In the genomic region with DNA sequence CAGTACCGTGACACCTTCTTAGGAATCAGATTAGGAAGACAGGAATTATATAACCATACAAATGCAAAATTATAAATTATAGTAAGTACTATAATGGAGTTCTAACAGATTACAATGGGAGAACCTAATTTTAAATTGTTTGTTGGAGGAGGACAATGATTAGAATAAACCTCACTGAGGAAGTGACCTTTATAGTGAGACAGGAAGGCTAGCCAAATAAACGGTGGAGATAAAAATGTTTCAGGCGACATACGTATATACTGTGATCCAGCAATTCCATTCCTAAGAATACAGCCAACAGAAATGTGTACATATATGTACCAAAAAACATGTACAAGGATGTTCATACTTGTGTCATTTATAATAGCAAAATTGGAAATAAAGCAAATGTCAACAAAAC, we compare ENCODE assay signal across 27 cellular contexts. TPM values are rescaled to one million over a fixed set of nuclear protein-coding genes. Genes with fewer than 3 reads are reported as not detected.
DNase-seq lines count a peak whose midpoint lies in the region; ATAC-seq and TF ChIP-seq lines count a peak whose summit lies in the region.
"Had no signal": no experiment of that assay in that cellular context is flagged by ENCODE, and none has a peak within 500 bp of the region (broad histone marks: within the 10 kb centered on the region; RNA-seq: fewer than 3 reads in every experiment).

No MANE protein-coding gene starts in this region.

- peaks cover 19% of the 10 kb centered on the region for H3K36me3 Mint-ChIP-seq in activated T-helper 17 cell treated with anti-CD3 and anti-CD28 coated beads, Interleukin-2, amount 50 U/mL, for 72 hours (ENCODE audit: low read depth)
- H3K36me3 Mint-ChIP-seq in naive thymus-derived CD8-positive, alpha-beta T cell, result peaks cover 7 to 28% (median 14%) of the 10 kb centered on the region in 3 donors

- DNase-seq in left ventricle myocardium inferior (no peak), right cardiac atrium (no peak), NAMALWA (ENCODE audit: low spot score) (peak; percentile 24), D341Med (ENCODE audit: low spot score) (no peak), occipital lobe (lab: John Stamatoyannopoulos, UW) (no peak)
- DNase-seq in naive thymus-derived CD8-positive, alpha-beta T cell, result no peak
- DNase-seq: 8988T; ACHN; CD4-positive, alpha-beta T cell; EL; GDM1; IMR-90; KG1; NCI-H1092 treated with DMSO at 0.1 percent for 48 hours; NCI-H1436; NCI-H187; NCI-H2081 treated with DMSO at 0.1 percent for 48 hours; NCI-H2171; NCI-H345; NCI-H510A treated with DMSO at 0.1 percent for 48 hours; NCI-H748 treated with DMSO at 0.1 percent for 48 hours; PC-3; SJCRH30 had no signal

- H3K27ac Mint-ChIP-seq in activated T-helper 17 cell treated with anti-CD3 and anti-CD28 coated beads, Interleukin-2, amount 50 U/mL, for 72 hours, result peak overlapping the region; percentile 49
- H3K27ac Mint-ChIP-seq in naive thymus-derived CD8-positive, alpha-beta T cell, result peak overlapping the region in 1 of 10 donors; percentile 58
- H3K27ac Mint-ChIP-seq: CD4-positive, alpha-beta T cell had no signal

- no peak overlapping the region for H3K4me3 Mint-ChIP-seq in activated T-helper 17 cell treated with anti-CD3 and anti-CD28 coated beads, Interleukin-2, amount 50 U/mL, for 72 hours
- H3K4me3 Mint-ChIP-seq in naive thymus-derived CD8-positive, alpha-beta T cell, result no peak overlapping the region
- H3K4me3 Mint-ChIP-seq: CD4-positive, alpha-beta T cell; T-cell had no signal

- peaks cover 7% of the 10 kb centered on the region for H3K36me3 ChIP-seq in left ventricle myocardium inferior
- H3K36me3 ChIP-seq: SJCRH30 had no signal

- peak overlapping the region; percentile 33 for H3K27ac ChIP-seq in left ventricle myocardium inferior (replicated peaks)
- H3K27ac ChIP-seq in right cardiac atrium (ENCODE audit: low read length), result no peak overlapping the region
- H3K27ac ChIP-seq: SJCRH30 had no signal

- H3K9me3 ChIP-seq in left ventricle myocardium inferior (replicated peaks) (peaks cover 11% of the 10 kb centered on the region), right cardiac atrium (ENCODE audit: control insufficient read depth, low read length) (no peaks in the 10 kb centered on the region)

- no peaks in the 10 kb centered on the region for H3K27me3 Mint-ChIP-seq in activated T-helper 17 cell treated with anti-CD3 and anti-CD28 coated beads, Interleukin-2, amount 50 U/mL, for 72 hours
- H3K27me3 Mint-ChIP-seq in naive thymus-derived CD8-positive, alpha-beta T cell, result peaks cover 0 to 3% (median 0%) of the 10 kb centered on the region in 5 donors
- H3K27me3 Mint-ChIP-seq: CD4-positive, alpha-beta T cell; T-cell had no signal

- peaks cover 28% of the 10 kb centered on the region for H3K4me1 ChIP-seq in left ventricle myocardium inferior
- no peaks in the 10 kb centered on the region for H3K4me1 ChIP-seq in right cardiac atrium (ENCODE audit: control insufficient read depth, insufficient read depth, low read length)
- H3K4me1 ChIP-seq: SJCRH30 had no signal

- ATAC-seq in right cardiac atrium (no peak), GM19467 (IDR thresholded peaks at IDR 0.05; ENCODE audit: unreplicated experiment) (no peak)
- no peak for ATAC-seq in activated T-helper 17 cell treated with anti-CD3 and anti-CD28 coated beads, Interleukin-2, amount 50 U/mL, for 72 hours (replicated peaks)
- ATAC-seq in naive thymus-derived CD8-positive, alpha-beta T cell, result no peak
- ATAC-seq: HCT116, PC-3 had no signal

- no peak for TF ChIP-seq CTCF in left ventricle myocardium inferior (IDR thresholded peaks at IDR 0.05; ENCODE audit: borderline replicate concordance)

- intact Hi-C loops in left ventricle myocardium inferior (cut with micrococcal nuclease), result no loop called here
- intact Hi-C loops in right cardiac atrium (cut with DNase I), result no loop called here

- POLR2A ChIA-PET in naive thymus-derived CD8-positive, alpha-beta T cell (lab: Charles Lee), result interaction anchor here (1.1 kb wide), 1 partner anchor 15 kb away, joined by 5 read pairs; the partner anchor contains the start of gene SYNJ1

- WGBS in right cardiac atrium, result 44% methylated on average over 4 of the region's 4 CpGs

- H3K27me3 ChIP-seq in left ventricle myocardium inferior (ENCODE audit: low read depth), result no peaks in the 10 kb centered on the region
- no peaks in the 10 kb centered on the region for H3K27me3 ChIP-seq in right cardiac atrium (ENCODE audit: control insufficient read depth, insufficient read depth)
- H3K27me3 ChIP-seq: SJCRH30 had no signal

- no peak overlapping the region for H3K4me3 ChIP-seq in left ventricle myocardium inferior
- no peak overlapping the region for H3K4me3 ChIP-seq in right cardiac atrium (ENCODE audit: low read length)
- H3K4me3 ChIP-seq: SJCRH30 had no signal

- H3K9me3 Mint-ChIP-seq in activated T-helper 17 cell treated with anti-CD3 and anti-CD28 coated beads, Interleukin-2, amount 50 U/mL, for 72 hours, result no peaks in the 10 kb centered on the region
- peaks cover 0 to 7% (median 0%) of the 10 kb centered on the region in 9 donors for H3K9me3 Mint-ChIP-seq in naive thymus-derived CD8-positive, alpha-beta T cell
- H3K9me3 Mint-ChIP-seq: CD4-positive, alpha-beta T cell; T-cell had no signal

- peaks cover 21% of the 10 kb centered on the region for H3K4me1 Mint-ChIP-seq in activated T-helper 17 cell treated with anti-CD3 and anti-CD28 coated beads, Interleukin-2, amount 50 U/mL, for 72 hours
- peaks cover 16 to 37% (median 35%) of the 10 kb centered on the region in 4 donors for H3K4me1 Mint-ChIP-seq in naive thymus-derived CD8-positive, alpha-beta T cell

RNA-seq across cellular contexts. Expression of gene SYNJ1, which starts 15.2 kb away (rescaled TPM):
- 12.3 TPM for total RNA-seq in left ventricle myocardium inferior
- total RNA-seq in right cardiac atrium, result 10 to 100 TPM; 13.4 to 16.9 (median 16.0) TPM
- 5.8 TPM for polyA plus RNA-seq in right cardiac atrium
- total RNA-seq in activated T-helper 17 cell treated with anti-CD3 and anti-CD28 coated beads, Interleukin-2, amount 50 U/mL, for 72 hours, result 10 to 100 TPM; 13.8 to 22.5 TPM
- total RNA-seq in occipital lobe, result 24.0 TPM
- total RNA-seq in naive thymus-derived CD8-positive, alpha-beta T cell, result 10 to 100 TPM; 19.6 to 20.8 TPM
- polyA plus RNA-seq in naive thymus-derived CD8-positive, alpha-beta T cell, result 1 to 10 TPM; 2.5 to 8.0 (median 6.0) TPM

RNA-seq across cellular contexts. Expression of gene PAXBP1, which starts 58.9 kb away (rescaled TPM):
- total RNA-seq in left ventricle myocardium inferior, result 10.7 TPM
- total RNA-seq in right cardiac atrium, result 10 to 100 TPM; 12.2 to 19.7 (median 16.1) TPM
- polyA plus RNA-seq in right cardiac atrium, result 9.3 TPM
- 100 to 1,000 TPM in 1 of 2 donors, 10 to 100 TPM in 1; 44.4 to 126 TPM for total RNA-seq in activated T-helper 17 cell treated with anti-CD3 and anti-CD28 coated beads, Interleukin-2, amount 50 U/mL, for 72 hours
- total RNA-seq in occipital lobe, result 85.2 TPM
- total RNA-seq in naive thymus-derived CD8-positive, alpha-beta T cell, result 10 to 100 TPM; 69.7 to 74.3 TPM
- polyA plus RNA-seq in naive thymus-derived CD8-positive, alpha-beta T cell, result 10 to 100 TPM in 1 of 3 donors, 1 to 10 TPM in 2; 6.1 to 12.1 (median 6.2) TPM
